Comparison of ENCODE assay signal across 28 cellular contexts in genomic region chr1:183926978-183927377, GRCh38.
DNase-seq lines count a peak whose midpoint lies in the region; ATAC-seq, FAIRE-seq and TF ChIP-seq lines count a peak whose summit lies in the region.
"Had no signal": no experiment of that assay in that cellular context is flagged by ENCODE, and none has a peak within 500 bp of the region (broad histone marks: within the 10 kb centered on the region; RNA-seq: fewer than 3 reads in every experiment).

No MANE protein-coding gene starts in this region.

- H4K20me1 ChIP-seq in endothelial cell of umbilical vein (replicated peaks; ENCODE audit: control insufficient read depth, extremely low read depth, insufficient read depth, low read length) = no peaks in the 10 kb centered on the region

- H2AFZ ChIP-seq in endothelial cell of umbilical vein (ENCODE audit: low read depth, low read length) = no peak overlapping the region
- H2AFZ ChIP-seq: parathyroid adenoma had no signal

- peaks cover 4% of the 10 kb centered on the region for H3K36me3 Mint-ChIP-seq in activated CD4-positive, alpha-beta T cell treated with anti-CD3 and anti-CD28 coated beads, Interleukin-2, amount 10 ng/mL, durations not matched to agents 7 days and 5 days (ENCODE audit: low read depth)
- peaks cover 7% of the 10 kb centered on the region for H3K36me3 Mint-ChIP-seq in stimulated activated memory B cell treated with anti-CD40 and anti-IgM and Interleukin-4, amounts not matched to agents 10 μg/mL and 1 μg/mL and 100 μg/mL, for 72 hours
- H3K36me3 Mint-ChIP-seq: activated CD8-positive, alpha-beta memory T cell treated with anti-CD3 and anti-CD28 coated beads, Interleukin-2, amount 10 ng/mL, durations not matched to agents 7 days and 5 days; activated naive CD8-positive, alpha-beta T cell treated with anti-CD3 and anti-CD28 coated beads, Interleukin-2, amount 10 ng/mL, durations not matched to agents 7 days and 5 days had no signal

- no peak for TF ChIP-seq POLR2A in adrenal gland (IDR thresholded peaks at IDR 0.05)
- no peak for TF ChIP-seq POLR2A in endothelial cell of umbilical vein (IDR thresholded peaks at IDR 0.05; ENCODE audit: low read depth, low read length)

- FAIRE-seq in endothelial cell of umbilical vein (lab: Jason Lieb, UNC) (peak; percentile 43), kidney (lab: Jason Lieb, UNC) (no peak)
- FAIRE-seq: urothelium cell line had no signal

- no peaks in the 10 kb centered on the region for H3K27me3 ChIP-seq in adrenal gland
- no peaks in the 10 kb centered on the region for H3K27me3 ChIP-seq in endothelial cell of umbilical vein (ENCODE audit: control insufficient read depth in 2 of 2, insufficient read depth in 2 of 2, low read length in 2 of 2)
- H3K27me3 ChIP-seq: BLaER1 treated with 17β-estradiol and CSF1 and Interleukin-3, amounts not matched to agents 10 nM and 100 nM; esophagus squamous epithelium; left lung; Peyer's patch had no signal

- no peak for ATAC-seq in stimulated activated memory B cell treated with anti-CD40 and anti-IgM and Interleukin-4, amounts not matched to agents 10 μg/mL and 1 μg/mL and 100 μg/mL, for 72 hours
- ATAC-seq: activated CD8-positive, alpha-beta memory T cell treated with anti-CD3 and anti-CD28 coated beads, Interleukin-2, amount 10 ng/mL, durations not matched to agents 7 days and 5 days; left lung; mucosa of descending colon; sciatic nerve had no signal

- CTCF ChIA-PET in endothelial cell of umbilical vein (lab: Charles Lee) = interaction anchor here (2.0 to 2.9 kb wide), 2 partner anchors 11 to 271 kb away, joined by 6 to 9 read pairs; no protein-coding TSS in a partner anchor
- CTCF ChIA-PET in activated CD4-positive, alpha-beta T cell treated with anti-CD3 and anti-CD28 coated beads, Interleukin-2, amount 10 ng/mL, durations not matched to agents 7 days and 5 days (lab: Charles Lee) = interaction anchor here (0.6 to 2.8 kb wide), 3 partner anchors 11 to 271 kb away, joined by 3 to 11 read pairs (median 3); no protein-coding TSS in a partner anchor

- POLR2A ChIA-PET in endothelial cell of umbilical vein (lab: Charles Lee) = no interaction called here
- POLR2A ChIA-PET in activated CD4-positive, alpha-beta T cell treated with anti-CD3 and anti-CD28 coated beads, Interleukin-2, amount 10 ng/mL, durations not matched to agents 7 days and 5 days (lab: Charles Lee) = no interaction called here

- H3K9ac ChIP-seq in endothelial cell of umbilical vein (replicated peaks; ENCODE audit: extremely low read depth, insufficient read depth, low read length) (no peak overlapping the region), kidney (ENCODE audit: low read length in 2 of 2) (no peak overlapping the region)
- H3K9ac ChIP-seq: parathyroid adenoma had no signal

- H3K4me1 Mint-ChIP-seq in activated CD4-positive, alpha-beta T cell treated with anti-CD3 and anti-CD28 coated beads, Interleukin-2, amount 10 ng/mL, durations not matched to agents 7 days and 5 days = no peaks in the 10 kb centered on the region
- no peaks in the 10 kb centered on the region for H3K4me1 Mint-ChIP-seq in stimulated activated memory B cell treated with anti-CD40 and anti-IgM and Interleukin-4, amounts not matched to agents 10 μg/mL and 1 μg/mL and 100 μg/mL, for 72 hours
- H3K4me1 Mint-ChIP-seq: activated CD8-positive, alpha-beta memory T cell treated with anti-CD3 and anti-CD28 coated beads, Interleukin-2, amount 10 ng/mL, durations not matched to agents 7 days and 5 days; activated naive CD8-positive, alpha-beta T cell treated with anti-CD3 and anti-CD28 coated beads, Interleukin-2, amount 10 ng/mL, durations not matched to agents 7 days and 5 days had no signal

- no peak overlapping the region for H3K27ac Mint-ChIP-seq in activated CD4-positive, alpha-beta T cell treated with anti-CD3 and anti-CD28 coated beads, Interleukin-2, amount 10 ng/mL, durations not matched to agents 7 days and 5 days
- H3K27ac Mint-ChIP-seq in stimulated activated memory B cell treated with anti-CD40 and anti-IgM and Interleukin-4, amounts not matched to agents 10 μg/mL and 1 μg/mL and 100 μg/mL, for 72 hours = no peak overlapping the region
- H3K27ac Mint-ChIP-seq: activated CD8-positive, alpha-beta memory T cell treated with anti-CD3 and anti-CD28 coated beads, Interleukin-2, amount 10 ng/mL, durations not matched to agents 7 days and 5 days; activated naive CD8-positive, alpha-beta T cell treated with anti-CD3 and anti-CD28 coated beads, Interleukin-2, amount 10 ng/mL, durations not matched to agents 7 days and 5 days; nephron progenitor cell; T-helper 1 cell treated with Interleukin-12 subunit alpha and Interleukin-12 subunit beta and Interleukin-4 antibody, amounts not matched to agents 30 μg/mL and 1 μg/mL, for 36 hours had no signal

- intact Hi-C loops in adrenal gland (cut with DNase I) (no loop called here), endothelial cell of umbilical vein (cut with micrococcal nuclease) (no loop called here), kidney (cut with DNase I) (no loop called here)

- H3K36me3 ChIP-seq in adrenal gland (replicated peaks in 1 of 2) = peaks cover 0 to 47% of the 10 kb centered on the region in 2 donors
- H3K36me3 ChIP-seq in endothelial cell of umbilical vein (ENCODE audit: control insufficient read depth in 2 of 2, extremely low read depth in 1 of 2, insufficient read depth in 2 of 2, low read length in 2 of 2) = peaks cover 9 to 25% of the 10 kb centered on the region in 2 experiments
- H3K36me3 ChIP-seq in kidney (ENCODE audit: control insufficient read depth in 1 of 2, insufficient read depth in 2 of 2, low read length in 2 of 2) = peaks cover 24 to 40% of the 10 kb centered on the region in 2 donors

- no TSS peak for BruUV-seq in endothelial cell of umbilical vein (replicated peaks; lab: Mats Ljungman, UMichigan)

- dilution Hi-C loops in endothelial cell of umbilical vein (cut with MboI; ENCODE audit: extremely low pct_ligation_motif_present, low sequenced_read_pairs) = no loop called here

- no peaks in the 10 kb centered on the region for H3K27me3 Mint-ChIP-seq in activated CD4-positive, alpha-beta T cell treated with anti-CD3 and anti-CD28 coated beads, Interleukin-2, amount 10 ng/mL, durations not matched to agents 7 days and 5 days
- no peaks in the 10 kb centered on the region for H3K27me3 Mint-ChIP-seq in stimulated activated memory B cell treated with anti-CD40 and anti-IgM and Interleukin-4, amounts not matched to agents 10 μg/mL and 1 μg/mL and 100 μg/mL, for 72 hours
- H3K27me3 Mint-ChIP-seq: activated CD8-positive, alpha-beta memory T cell treated with anti-CD3 and anti-CD28 coated beads, Interleukin-2, amount 10 ng/mL, durations not matched to agents 7 days and 5 days had no signal

- peak; percentile 12 for DNase-seq in Daoy (ENCODE audit: low read depth)
- DNase-seq in adrenal gland = peak in 1 of 7 donors; percentile 8
- DNase-seq in endothelial cell of umbilical vein (ENCODE audit: low read depth, low spot score) = no peak
- DNase-seq in iris pigment epithelial cell (ENCODE audit: low read depth) = peak; percentile 75
- DNase-seq in activated CD4-positive, alpha-beta T cell treated with anti-CD3 and anti-CD28 coated beads, Interleukin-2, amount 10 ng/mL, durations not matched to agents 7 days and 5 days = no peak
- DNase-seq in dermis blood vessel endothelial cell = no peak
- DNase-seq in kidney = no peak
- DNase-seq: activated CD4-positive, alpha-beta T cell treated with anti-CD3 and anti-CD28 coated beads for 48 hours; activated CD8-positive, alpha-beta memory T cell treated with anti-CD3 and anti-CD28 coated beads, Interleukin-2, amount 10 ng/mL, durations not matched to agents 7 days and 5 days; activated naive CD8-positive, alpha-beta T cell treated with anti-CD3 and anti-CD28 coated beads, Interleukin-2, amount 10 ng/mL, durations not matched to agents 7 days and 5 days; Calu3; central memory CD4-positive, alpha-beta T cell; effector CD8-positive, alpha-beta T cell; esophagus squamous epithelium; H7; left lung; mucosa of descending colon; NCI-H2107; nephron progenitor cell; NK-92 treated with Interleukin-12 subunit alpha and Interleukin-12 subunit beta, amount 100 ng/mL, for 24 hours; Peyer's patch; substantia nigra had no signal

- H3K4me3 ChIP-seq in adrenal gland = no peak overlapping the region
- H3K4me3 ChIP-seq in endothelial cell of umbilical vein (replicated peaks in 1 of 3; ENCODE audit: insufficient read depth in 1 of 3, low read depth in 1 of 3, low read length in 3 of 3) = no peak overlapping the region
- H3K4me3 ChIP-seq in kidney (ENCODE audit: low read length in 2 of 2) = no peak overlapping the region
- H3K4me3 ChIP-seq: BLaER1 treated with 17β-estradiol and CSF1 and Interleukin-3, amounts not matched to agents 10 nM and 100 nM; esophagus squamous epithelium; left lung; mucosa of descending colon; Peyer's patch had no signal

- H3K9me3 ChIP-seq in adrenal gland (replicated peaks in 1 of 3) (no peaks in the 10 kb centered on the region), endothelial cell of umbilical vein (replicated peaks; ENCODE audit: control insufficient read depth, insufficient read depth, low read length) (no peaks in the 10 kb centered on the region), kidney (ENCODE audit: control insufficient read depth in 1 of 2, low read length in 2 of 2) (no peaks in the 10 kb centered on the region)
- H3K9me3 ChIP-seq: BLaER1 treated with 17β-estradiol and CSF1 and Interleukin-3, amounts not matched to agents 10 nM and 100 nM; esophagus squamous epithelium; left lung; mucosa of descending colon; Peyer's patch had no signal

- H3K4me3 Mint-ChIP-seq in activated CD4-positive, alpha-beta T cell treated with anti-CD3 and anti-CD28 coated beads, Interleukin-2, amount 10 ng/mL, durations not matched to agents 7 days and 5 days = no peak overlapping the region
- H3K4me3 Mint-ChIP-seq in stimulated activated memory B cell treated with anti-CD40 and anti-IgM and Interleukin-4, amounts not matched to agents 10 μg/mL and 1 μg/mL and 100 μg/mL, for 72 hours = no peak overlapping the region
- H3K4me3 Mint-ChIP-seq: activated CD8-positive, alpha-beta memory T cell treated with anti-CD3 and anti-CD28 coated beads, Interleukin-2, amount 10 ng/mL, durations not matched to agents 7 days and 5 days; activated naive CD8-positive, alpha-beta T cell treated with anti-CD3 and anti-CD28 coated beads, Interleukin-2, amount 10 ng/mL, durations not matched to agents 7 days and 5 days; nephron progenitor cell; T-helper 1 cell treated with Interleukin-12 subunit alpha and Interleukin-12 subunit beta and Interleukin-4 antibody, amounts not matched to agents 30 μg/mL and 1 μg/mL, for 36 hours had no signal

- H3K4me2 ChIP-seq in endothelial cell of umbilical vein (ENCODE audit: insufficient read depth, low read length) = no peak overlapping the region
- H3K4me2 ChIP-seq: BLaER1 treated with 17β-estradiol and CSF1 and Interleukin-3, amounts not matched to agents 10 nM and 100 nM had no signal

- no peaks in the 10 kb centered on the region for H3K9me1 ChIP-seq in endothelial cell of umbilical vein (replicated peaks; ENCODE audit: control insufficient read depth, extremely low read depth, insufficient read depth, low read length)

- no peaks in the 10 kb centered on the region for H3K9me3 Mint-ChIP-seq in activated CD4-positive, alpha-beta T cell treated with anti-CD3 and anti-CD28 coated beads, Interleukin-2, amount 10 ng/mL, durations not matched to agents 7 days and 5 days
- peaks cover 2% of the 10 kb centered on the region for H3K9me3 Mint-ChIP-seq in stimulated activated memory B cell treated with anti-CD40 and anti-IgM and Interleukin-4, amounts not matched to agents 10 μg/mL and 1 μg/mL and 100 μg/mL, for 72 hours
- H3K9me3 Mint-ChIP-seq: activated naive CD8-positive, alpha-beta T cell treated with anti-CD3 and anti-CD28 coated beads, Interleukin-2, amount 10 ng/mL, durations not matched to agents 7 days and 5 days; nephron progenitor cell; T-helper 1 cell treated with Interleukin-12 subunit alpha and Interleukin-12 subunit beta and Interleukin-4 antibody, amounts not matched to agents 30 μg/mL and 1 μg/mL, for 36 hours had no signal

- no peaks in the 10 kb centered on the region for H3K79me2 ChIP-seq in endothelial cell of umbilical vein (ENCODE audit: control insufficient read depth, insufficient read depth, low read length)
- H3K79me2 ChIP-seq: parathyroid adenoma had no signal

- TF ChIP-seq CTCF in adrenal gland (IDR thresholded peaks at IDR 0.05) = no peak
- no peak for TF ChIP-seq CTCF in endothelial cell of umbilical vein (IDR thresholded peaks at IDR 0.05; ENCODE audit: extremely low read depth in 1 of 2, insufficient read depth in 1 of 2, low read depth in 1 of 2, low read length in 2 of 2)
- TF ChIP-seq CTCF in kidney (IDR thresholded peaks at IDR 0.05; ENCODE audit: borderline replicate concordance, extremely low read depth, insufficient read depth) = no peak

- H3K27ac ChIP-seq in adrenal gland = peak overlapping the region in 4 of 5 donors; percentile 54 to 73 (median 63)
- no peak overlapping the region for H3K27ac ChIP-seq in endothelial cell of umbilical vein (ENCODE audit: insufficient read depth, low read depth, low read length)
- no peak overlapping the region for H3K27ac ChIP-seq in kidney (ENCODE audit: low read depth in 2 of 2, low read length in 2 of 2)
- H3K27ac ChIP-seq: BLaER1 treated with 17β-estradiol and CSF1 and Interleukin-3, amounts not matched to agents 10 nM and 100 nM; esophagus squamous epithelium; left lung; parathyroid adenoma had no signal

- WGBS in adrenal gland, 4 donors = 47 to 63% (median 60%) methylated on average over 6 of the region's 6 CpGs

- H3K4me1 ChIP-seq in adrenal gland (replicated peaks in 1 of 2) (peaks cover 12 to 21% of the 10 kb centered on the region in 2 donors), endothelial cell of umbilical vein (ENCODE audit: control insufficient read depth, extremely low read depth, insufficient read depth, low read length) (no peaks in the 10 kb centered on the region), kidney (ENCODE audit: control insufficient read depth in 1 of 2, insufficient read depth in 1 of 2, low read depth in 1 of 2, low read length in 2 of 2) (no peaks in the 10 kb centered on the region)
- H3K4me1 ChIP-seq: left lung, parathyroid adenoma had no signal

Comparison
In these comparisons a context has a peak if more than half of its experiments do, and no peak if none do; other contexts are left out.
1. DNase-seq: peak in Daoy (single experiment) and iris pigment epithelial cell (single experiment); none in endothelial cell of umbilical vein (single experiment), activated CD4-positive, alpha-beta T cell treated with anti-CD3 and anti-CD28 coated beads, Interleukin-2, amount 10 ng/mL, durations not matched to agents 7 days and 5 days (single experiment), dermis blood vessel endothelial cell (single experiment) and kidney (single experiment).
2. H3K27ac ChIP-seq: peak in adrenal gland (4 of 5); none in endothelial cell of umbilical vein (single experiment) and kidney (0 of 2).